Comparison of ENCODE assay signal across 21 cellular contexts in genomic region chr16:11989238-11990160, GRCh38. TPM values are rescaled to one million over a fixed set of nuclear protein-coding genes. Genes with fewer than 3 reads are reported as not detected.
A peak's percentile ranks its signal among the peaks of the same experiment; 100 is the strongest.
DNase-seq lines count a peak whose midpoint lies in the region; ATAC-seq, FAIRE-seq and TF ChIP-seq lines count a peak whose summit lies in the region.
"Had no signal": no experiment of that assay in that cellular context is flagged by ENCODE, and none has a peak within 500 bp of the region (broad histone marks: within the 10 kb centered on the region; RNA-seq: fewer than 3 reads in every experiment).

No MANE protein-coding gene starts in this region.

- H3F3A ChIP-seq in neural progenitor cell (ENCODE audit: low read depth), result peaks cover 8% of the 10 kb centered on the region

- H4K20me1 ChIP-seq in neural progenitor cell (ENCODE audit: low read depth), result peaks cover 4% of the 10 kb centered on the region

- H3K9me3 Mint-ChIP-seq in dendritic cell treated with granulocyte-macrophage colony-stimulating factor and Interleukin-4, amounts not matched to agents 40 ng/mL and 50 ng/mL, for 4 days, result no peaks in the 10 kb centered on the region
- no peaks in the 10 kb centered on the region for H3K9me3 Mint-ChIP-seq in neural progenitor cell
- H3K9me3 Mint-ChIP-seq: brain; stimulated activated naive CD8-positive, alpha-beta T cell treated with anti-CD3 and anti-CD28 coated beads, Interleukin-15, Interleukin-2, amounts not matched to agents 100 ng/mL and 50 ng/mL, for 24 hours had no signal

- DNase-seq in D721Med (ENCODE audit: insufficient read length, low spot score) (peak; percentile 32), neural progenitor cell (ENCODE audit: low spot score) (peak; percentile 33), GM13976 (ENCODE audit: low spot score) (no peak), mesenteric fat pad (ENCODE audit: low spot score) (no peak), erythroblast (lab: John Stamatoyannopoulos, UW) (no peak)
- DNase-seq: activated CD4-positive, alpha-beta T cell treated with anti-CD3 and anti-CD28 coated beads, Interleukin-2, amount 50 U/mL, for 48 hours; activated effector memory CD4-positive, alpha-beta T cell treated with Interleukin-2 at 50 U/mL for 16 hours; DMS79 treated with DMSO at 0.1 percent for 48 hours; NCI-H2171; PC-9; stimulated activated CD4-positive, alpha-beta T cell treated with anti-CD3 and anti-CD28 coated beads, Interleukin-4, amount 100 ng/mL, for 1 hour; T-helper 17 cell had no signal

- H2AFZ ChIP-seq in neural progenitor cell (replicated peaks), result no peak overlapping the region
- H2AFZ ChIP-seq: PC-9 had no signal

- ATAC-seq in HG03095 (IDR thresholded peaks at IDR 0.05; ENCODE audit: unreplicated experiment) (peak; percentile 41), HG03280 (IDR thresholded peaks at IDR 0.05; ENCODE audit: unreplicated experiment) (no peak)
- ATAC-seq: T-helper 17 cell had no signal

- FAIRE-seq in D721Med (lab: Jason Lieb, UNC), result no peak

- TF ChIP-seq CTCF in D721Med (IDR thresholded peaks at IDR 0.05; ENCODE audit: insufficient read depth, missing control alignments), result no peak
- TF ChIP-seq CTCF in neural progenitor cell (IDR thresholded peaks at IDR 0.05), result no peak
- TF ChIP-seq CTCF in GM13976 (IDR thresholded peaks at IDR 0.05; ENCODE audit: borderline replicate concordance, control extremely low read depth, extremely low read depth, insufficient read depth, missing control alignments), result no peak

- H3K27ac ChIP-seq in neural progenitor cell, result no peak overlapping the region
- H3K27ac ChIP-seq: PC-9 had no signal

- H3K27me3 Mint-ChIP-seq in dendritic cell treated with granulocyte-macrophage colony-stimulating factor and Interleukin-4, amounts not matched to agents 40 ng/mL and 50 ng/mL, for 4 days, result no peaks in the 10 kb centered on the region
- H3K27me3 Mint-ChIP-seq in neural progenitor cell (ENCODE audit: insufficient read depth, low read depth), result no peaks in the 10 kb centered on the region
- H3K27me3 Mint-ChIP-seq: brain; stimulated activated naive CD8-positive, alpha-beta T cell treated with anti-CD3 and anti-CD28 coated beads, Interleukin-15, Interleukin-2, amounts not matched to agents 100 ng/mL and 50 ng/mL, for 24 hours; T-helper 17 cell had no signal

- no peak overlapping the region for H3K9ac ChIP-seq in neural progenitor cell

- peak overlapping the region; percentile 53 for H3K27ac Mint-ChIP-seq in dendritic cell treated with granulocyte-macrophage colony-stimulating factor and Interleukin-4, amounts not matched to agents 40 ng/mL and 50 ng/mL, for 4 days
- H3K27ac Mint-ChIP-seq in neural progenitor cell, result no peak overlapping the region
- H3K27ac Mint-ChIP-seq: stimulated activated naive CD8-positive, alpha-beta T cell treated with anti-CD3 and anti-CD28 coated beads, Interleukin-15, Interleukin-2, amounts not matched to agents 100 ng/mL and 50 ng/mL, for 24 hours; T-helper 17 cell had no signal

- H3K9me3 ChIP-seq in neural progenitor cell (ENCODE audit: low read depth), result no peaks in the 10 kb centered on the region

- intact Hi-C loops in dendritic cell treated with granulocyte-macrophage colony-stimulating factor and Interleukin-4, amounts not matched to agents 40 ng/mL and 50 ng/mL, for 4 days (cut with micrococcal nuclease), result no loop called here

- H3K4me2 ChIP-seq in neural progenitor cell, result no peak overlapping the region
- H3K4me2 ChIP-seq: PC-9 had no signal

- H3K4me1 ChIP-seq in neural progenitor cell, result peaks cover 21% of the 10 kb centered on the region

- H3K36me3 ChIP-seq in neural progenitor cell, result no peaks in the 10 kb centered on the region

- H3K4me1 Mint-ChIP-seq in dendritic cell treated with granulocyte-macrophage colony-stimulating factor and Interleukin-4, amounts not matched to agents 40 ng/mL and 50 ng/mL, for 4 days (ENCODE audit: low read depth), result peaks cover 96% of the 10 kb centered on the region
- H3K4me1 Mint-ChIP-seq in neural progenitor cell, result peaks cover 5% of the 10 kb centered on the region

- no peak for TF ChIP-seq POLR2A in erythroblast (IDR thresholded peaks at IDR 0.05; ENCODE audit: low read length)

- no peaks in the 10 kb centered on the region for H3K27me3 ChIP-seq in neural progenitor cell

- H3K4me3 Mint-ChIP-seq in dendritic cell treated with granulocyte-macrophage colony-stimulating factor and Interleukin-4, amounts not matched to agents 40 ng/mL and 50 ng/mL, for 4 days, result no peak overlapping the region
- no peak overlapping the region for H3K4me3 Mint-ChIP-seq in neural progenitor cell
- H3K4me3 Mint-ChIP-seq: brain; stimulated activated naive CD8-positive, alpha-beta T cell treated with anti-CD3 and anti-CD28 coated beads, Interleukin-15, Interleukin-2, amounts not matched to agents 100 ng/mL and 50 ng/mL, for 24 hours; T-helper 17 cell had no signal

- in situ Hi-C loops in GM13976 (cut with MboI; ENCODE audit: low sequenced_read_pairs, unreplicated experiment), result no loop called here

- H3K79me2 ChIP-seq in neural progenitor cell (ENCODE audit: low read depth), result no peaks in the 10 kb centered on the region

- peaks cover 81% of the 10 kb centered on the region for H3K36me3 Mint-ChIP-seq in dendritic cell treated with granulocyte-macrophage colony-stimulating factor and Interleukin-4, amounts not matched to agents 40 ng/mL and 50 ng/mL, for 4 days (ENCODE audit: low read depth)
- no peaks in the 10 kb centered on the region for H3K36me3 Mint-ChIP-seq in neural progenitor cell
- H3K36me3 Mint-ChIP-seq: brain had no signal

- no peak overlapping the region for H3K4me3 ChIP-seq in neural progenitor cell
- H3K4me3 ChIP-seq: PC-9 had no signal

RNA-seq across cellular contexts. Expression of gene SNX29, which starts 13.0 kb away (rescaled TPM):
- 6.3 and 7.2 TPM in 2 replicates for total RNA-seq in neural progenitor cell (ENCODE audit: low replicate concordance)
- total RNA-seq in mesenteric fat pad, result 71.8 TPM

RNA-seq across cellular contexts. Expression of gene TNFRSF17, which starts 24.5 kb away (rescaled TPM):
- not detected in 2 replicates for total RNA-seq in neural progenitor cell (ENCODE audit: low replicate concordance)
- not detected for total RNA-seq in mesenteric fat pad
- total RNA-seq: glomerular endothelial cell, lower leg skin, MCF 10A, PC-9, pulmonary artery endothelial cell had no signal

RNA-seq across cellular contexts. Expression of gene NPIPB2, which starts 47.7 kb away (rescaled TPM):
- total RNA-seq in neural progenitor cell (ENCODE audit: low replicate concordance) (7.3 TPM in 2 replicates), mesenteric fat pad (10.9 TPM)

Comparison
In these comparisons a context has a peak if more than half of its experiments do, and no peak if none do; other contexts are left out.
1. DNase-seq: peak in D721Med (single experiment) and neural progenitor cell (single experiment); none in GM13976 (single experiment), mesenteric fat pad (single experiment) and erythroblast (0 of 2).